Comparison of ENCODE assay signal across 3 cellular contexts in genomic region chr4:17325098-17325497, GRCh38.
TF ChIP-seq lines count a peak whose summit lies in the region.

No MANE protein-coding gene starts in this region.

TF ChIP-seq in SK-N-SH, 30 proteins besides CTCF, POLR2A, EP300 and RAD21:
- TF ChIP-seq EZH2phosphoT487 (IDR thresholded peaks at IDR 0.05; ENCODE audit: borderline replicate concordance, low read depth): no peak
- TF ChIP-seq FOXM1 (IDR thresholded peaks at IDR 0.05; ENCODE audit: low read depth): no peak
- TF ChIP-seq FOSL2 (IDR thresholded peaks at IDR 0.05; ENCODE audit: borderline replicate concordance, low read depth): no peak
- no peak for TF ChIP-seq RFX5 (IDR thresholded peaks at IDR 0.05; ENCODE audit: low read length)
- TF ChIP-seq MAX (IDR thresholded peaks at IDR 0.05; ENCODE audit: low read depth): no peak
- TF ChIP-seq CHD2 (IDR thresholded peaks at IDR 0.05; ENCODE audit: low read length, partially characterized antibody): no peak
- no peak for TF ChIP-seq TCF12 (IDR thresholded peaks at IDR 0.05)
- TF ChIP-seq SMC3 (IDR thresholded peaks at IDR 0.05; ENCODE audit: low read depth, low read length): no peak
- TF ChIP-seq IRF3 (IDR thresholded peaks at IDR 0.05; ENCODE audit: low read depth, low read length): no peak
- TF ChIP-seq FOXJ3 (CRISPR knock-in tag; IDR thresholded peaks at IDR 0.05): no peak

TF ChIP-seq in SK-N-SH treated with all-trans-retinoic acid at 6 μM for 48 hours, 23 proteins besides CTCF, POLR2A, EP300 and RAD21:
- TF ChIP-seq ISL1 (CRISPR knock-in tag; IDR thresholded peaks at IDR 0.05) (no peak), SNAI2 (CRISPR knock-in tag; IDR thresholded peaks at IDR 0.05) (no peak), BACH2 (CRISPR knock-in tag; IDR thresholded peaks at IDR 0.05; ENCODE audit: borderline replicate concordance) (no peak), CREB5 (CRISPR knock-in tag; IDR thresholded peaks at IDR 0.05; ENCODE audit: low read depth) (no peak), TOX (CRISPR knock-in tag; IDR thresholded peaks at IDR 0.05; ENCODE audit: borderline replicate concordance) (no peak), PATZ1 (CRISPR knock-in tag; IDR thresholded peaks at IDR 0.05; ENCODE audit: borderline replicate concordance) (no peak), ESRRG (CRISPR knock-in tag; IDR thresholded peaks at IDR 0.05) (no peak), ARNTL (CRISPR knock-in tag; IDR thresholded peaks at IDR 0.05; ENCODE audit: borderline replicate concordance, low read depth) (no peak), TCF4 (CRISPR knock-in tag; IDR thresholded peaks at IDR 0.05; ENCODE audit: borderline replicate concordance) (no peak), ZFP30 (CRISPR knock-in tag; IDR thresholded peaks at IDR 0.05) (no peak), ZFP3 (CRISPR knock-in tag; IDR thresholded peaks at IDR 0.05) (no peak)

TF ChIP-seq in IMR-90, 13 proteins besides CTCF, POLR2A, EP300 and RAD21:
- TF ChIP-seq MXI1 (IDR thresholded peaks at IDR 0.05; ENCODE audit: borderline replicate concordance, low read depth, low read length): no peak
- no peak for TF ChIP-seq CEBPB (IDR thresholded peaks at IDR 0.05; ENCODE audit: low read depth, low read length)
- no peak for TF ChIP-seq FOS (IDR thresholded peaks at IDR 0.05; ENCODE audit: low read depth, low read length)
- TF ChIP-seq NFE2L2 (IDR thresholded peaks at IDR 0.05; ENCODE audit: low read depth, low read length): no peak
- TF ChIP-seq RFX5 (IDR thresholded peaks at IDR 0.05; ENCODE audit: low read depth, low read length): no peak
